16 cellular contexts compared by ENCODE assay signal in genomic region chr20:14219801-14220461, GRCh38.
DNase-seq lines count a peak whose midpoint lies in the region; ATAC-seq and FAIRE-seq lines count a peak whose summit lies in the region.
"Had no signal": no experiment of that assay in that cellular context is flagged by ENCODE, and none has a peak within 500 bp of the region (broad histone marks: within the 10 kb centered on the region; RNA-seq: fewer than 3 reads in every experiment).

No MANE protein-coding gene starts in this region.

- DNase-seq in SIG-M5 treated with dmso at 0.1 percent for 504 hours (lab: John Stamatoyannopoulos, UW; ENCODE audit: unreplicated experiment) = peak; percentile 22
- no peak for DNase-seq in SIG-M5 (lab: John Stamatoyannopoulos, UW)
- DNase-seq in NCI-H146 (lab: John Stamatoyannopoulos, UW) = peak; percentile 84
- DNase-seq in sciatic nerve (ENCODE audit: low spot score) = peak; percentile 31
- DNase-seq in T-helper 2 cell = no peak
- no peak for DNase-seq in SKM-1 treated with dmso at 0.1 percent for 144 hours (lab: John Stamatoyannopoulos, UW; ENCODE audit: unreplicated experiment)
- DNase-seq: activated naive CD4-positive, alpha-beta T cell treated with anti-CD3 and anti-CD28 coated beads for 36 hours; glutamatergic neuron; nephron progenitor cell; SHP77 treated with DMSO at 0.1 percent for 48 hours; stimulated activated CD4-positive, alpha-beta T cell treated with anti-CD3 and anti-CD28 coated beads, Interleukin-4, amount 100 ng/mL, for 4 hours had no signal

- peak; percentile 81 for FAIRE-seq in colon (lab: Jason Lieb, UNC)
- FAIRE-seq: endothelial cell of umbilical vein had no signal

- peak; percentile 48 for ATAC-seq in sciatic nerve
- ATAC-seq in HG02610 (IDR thresholded peaks at IDR 0.05; ENCODE audit: unreplicated experiment) = no peak
- ATAC-seq: left lung; stimulated activated memory B cell treated with anti-CD40 and anti-IgM and Interleukin-4, amounts not matched to agents 10 μg/mL and 1 μg/mL and 100 μg/mL, for 72 hours had no signal

- intact Hi-C loops in sciatic nerve (cut with DNase I) = no loop called here

Comparison
In these comparisons a context has a peak if more than half of its experiments do, and no peak if none do; other contexts are left out.
1. DNase-seq: peak in SIG-M5 treated with dmso at 0.1 percent for 504 hours (single experiment), NCI-H146 (single experiment) and sciatic nerve (single experiment); none in SIG-M5 (single experiment), T-helper 2 cell (0 of 5) and SKM-1 treated with dmso at 0.1 percent for 144 hours (single experiment).